In the genomic region with DNA sequence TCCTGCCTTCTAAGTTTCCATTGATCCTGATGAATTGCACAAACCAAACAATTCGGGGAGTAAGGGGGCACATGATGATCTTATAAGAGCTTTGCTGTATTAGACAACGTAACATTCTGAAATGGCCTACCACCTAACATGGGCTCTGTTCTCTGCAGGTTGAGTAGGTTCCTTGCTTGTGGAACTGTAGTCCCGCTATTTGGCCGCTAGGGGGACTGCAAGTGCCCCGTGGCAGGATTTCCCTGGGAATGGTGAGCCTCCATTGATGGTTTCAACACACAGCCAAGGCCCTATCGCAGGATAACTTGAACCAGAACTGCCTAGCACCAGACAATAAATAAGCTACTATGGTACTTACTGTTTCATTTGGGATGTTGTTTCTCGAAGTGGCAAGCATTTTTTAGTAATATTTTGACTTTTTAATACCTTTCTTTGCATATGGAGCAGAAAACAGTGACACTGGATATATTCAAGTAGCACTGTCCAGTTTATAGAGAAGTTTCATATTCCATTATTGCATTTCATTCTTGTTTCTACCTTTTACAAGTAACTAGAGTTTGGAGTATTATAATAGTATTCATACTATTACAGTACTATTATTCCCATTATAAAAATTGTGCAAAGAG, we compare ENCODE assay signal across 7 cellular contexts. TPM values are rescaled to one million over a fixed set of nuclear protein-coding genes. Genes with fewer than 3 reads are reported as not detected.
DNase-seq lines count a peak whose midpoint lies in the region; ATAC-seq and TF ChIP-seq lines count a peak whose summit lies in the region.

No MANE protein-coding gene starts in this region.

- intact Hi-C loops in tibial artery (cut with DNase I; ENCODE audit: low total_unique reads), result no loop called here
- intact Hi-C loops in sciatic nerve (cut with DNase I), result no loop called here

- H3K27me3 ChIP-seq in gastroesophageal sphincter, result no peaks in the 10 kb centered on the region
- no peaks in the 10 kb centered on the region for H3K27me3 ChIP-seq in tibial artery

- H3K4me3 ChIP-seq in gastroesophageal sphincter, result no peak overlapping the region
- H3K4me3 ChIP-seq in tibial artery, result no peak overlapping the region

- no peaks in the 10 kb centered on the region for H3K4me1 ChIP-seq in gastroesophageal sphincter
- H3K4me1 ChIP-seq in tibial artery, result peaks cover 0 to 22% (median under 1%) of the 10 kb centered on the region in 4 donors

- TF ChIP-seq EP300 in gastroesophageal sphincter (IDR thresholded peaks at IDR 0.05), result no peak

- TF ChIP-seq CTCF in gastroesophageal sphincter (IDR thresholded peaks at IDR 0.05), result peak; percentile 22 to 68 (median 26)
- peak; percentile 37 to 52 for TF ChIP-seq CTCF in tibial artery (IDR thresholded peaks at IDR 0.05)

- ATAC-seq in gastroesophageal sphincter (no peak), GM19397 (IDR thresholded peaks at IDR 0.05; ENCODE audit: unreplicated experiment) (no peak), sciatic nerve (no peak)

- no peaks in the 10 kb centered on the region for H3K9me3 ChIP-seq in gastroesophageal sphincter
- no peaks in the 10 kb centered on the region for H3K9me3 ChIP-seq in tibial artery

- H3K27ac ChIP-seq in gastroesophageal sphincter (no peak overlapping the region), tibial artery (no peak overlapping the region)

- H3K36me3 ChIP-seq in gastroesophageal sphincter (no peaks in the 10 kb centered on the region), tibial artery (no peaks in the 10 kb centered on the region)

- DNase-seq in GM03348 (ENCODE audit: low spot score) (peak; percentile 46), H4 (ENCODE audit: low spot score) (peak; percentile 40), RPMI7951 (ENCODE audit: low read depth) (peak; percentile 64), tibial artery (peak in 1 of 2 donors; percentile 55), sciatic nerve (ENCODE audit: low spot score) (no peak)

- TF ChIP-seq POLR2A in gastroesophageal sphincter (IDR thresholded peaks at IDR 0.05), result no peak

- WGBS in gastroesophageal sphincter (ENCODE audit: low coverage in 1 of 2), 2 donors, result 33 to 89% methylated on average over 1 to 2 of the region's 7 CpGs

RNA-seq across cellular contexts. Expression of a gene that starts 11.9 kb away (rescaled TPM):
- 6.5 and 7.6 TPM in 2 replicates for total RNA-seq in H4 (2014; rRNA removed; shearing (Covaris generic))
- total RNA-seq in RPMI7951 (2014; rRNA removed; shearing (Covaris generic)), result 12.5 and 13.0 TPM in 2 replicates
- total RNA-seq in gastroesophageal sphincter (1 to 10 TPM; 2.9 to 9.8 (median 6.3) TPM), sciatic nerve (13.1 TPM)
